ENCODE assay signal across 16 cellular contexts in genomic region chr11:31882951-31883392, GRCh38.
DNase-seq lines count a peak whose midpoint lies in the region; ATAC-seq lines count a peak whose summit lies in the region.
"Had no signal": no experiment of that assay in that cellular context is flagged by ENCODE, and none has a peak within 500 bp of the region (broad histone marks: within the 10 kb centered on the region; RNA-seq: fewer than 3 reads in every experiment).

No MANE protein-coding gene starts in this region.

- H3K27me3 ChIP-seq in H7 (ENCODE audit: control insufficient read depth, insufficient read depth, low read length) = no peaks in the 10 kb centered on the region

- ATAC-seq in HG03342 (IDR thresholded peaks at IDR 0.05; ENCODE audit: unreplicated experiment) = no peak
- no peak for ATAC-seq in GM21423 (IDR thresholded peaks at IDR 0.05; ENCODE audit: unreplicated experiment)
- ATAC-seq: gastroesophageal sphincter, psoas muscle had no signal

- in situ Hi-C loops in KBM-7 (cut with MboI; ENCODE audit: low pct_unique_long_range_greater_than_20kb, low sequenced_read_pairs) = no loop called here

- DNase-seq in H7 (peak; percentile 43), RPMI7951 (ENCODE audit: low read depth) (peak; percentile 64), iris pigment epithelial cell (ENCODE audit: low read depth) (peak; percentile 14), smooth muscle cell of the brain vasculature (ENCODE audit: low read depth, low spot score) (peak; percentile 3), KBM-7 (no peak)
- DNase-seq: activated B cell treated with CpG ODN at 0.5 μM for 24 hours; activated naive CD4-positive, alpha-beta T cell treated with anti-CD3 and anti-CD28 coated beads, Interleukin-2, amount 50 U/mL, for 16 hours; CD4-positive, alpha-beta T cell; GDM1; NCI-H1417 treated with DMSO at 0.1 percent for 48 hours; psoas muscle; stimulated activated CD4-positive, alpha-beta T cell treated with anti-CD3 and anti-CD28 coated beads, Interleukin-1b, Interleukin-23, amount 100 ng/mL, for 48 hours had no signal

- no peaks in the 10 kb centered on the region for H3K36me3 ChIP-seq in H7 (replicated peaks; ENCODE audit: control insufficient read depth, insufficient read depth, low read length)
- H3K36me3 ChIP-seq: cardiac muscle cell, gastroesophageal sphincter had no signal

- no peak overlapping the region for H3K4me3 ChIP-seq in H7 (ENCODE audit: insufficient read depth, low read depth, low read length)
- H3K4me3 ChIP-seq: cardiac muscle cell, gastroesophageal sphincter, psoas muscle had no signal
